Comparison of ENCODE assay signal across 8 cellular contexts in genomic region chr15:90954712-90955671, GRCh38. TPM values are rescaled to one million over a fixed set of nuclear protein-coding genes. Genes with fewer than 3 reads are reported as not detected.
DNase-seq lines count a peak whose midpoint lies in the region; ATAC-seq and TF ChIP-seq lines count a peak whose summit lies in the region.

A gene with protein sequence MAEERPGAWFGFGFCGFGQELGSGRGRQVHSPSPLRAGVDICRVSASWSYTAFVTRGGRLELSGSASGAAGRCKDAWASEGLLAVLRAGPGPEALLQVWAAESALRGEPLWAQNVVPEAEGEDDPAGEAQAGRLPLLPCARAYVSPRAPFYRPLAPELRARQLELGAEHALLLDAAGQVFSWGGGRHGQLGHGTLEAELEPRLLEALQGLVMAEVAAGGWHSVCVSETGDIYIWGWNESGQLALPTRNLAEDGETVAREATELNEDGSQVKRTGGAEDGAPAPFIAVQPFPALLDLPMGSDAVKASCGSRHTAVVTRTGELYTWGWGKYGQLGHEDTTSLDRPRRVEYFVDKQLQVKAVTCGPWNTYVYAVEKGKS (plus strand): TSS chr15:90954884. CDS start chr15:90956735, 1,851 bp downstream.

- H3F3A ChIP-seq in SK-N-SH (replicated peaks; ENCODE audit: insufficient read depth), result peaks cover 12% of the 10 kb centered on the region

- H3K4me3 ChIP-seq in H7 (ENCODE audit: insufficient read depth, low read depth, low read length), result peak within 1 kb of the TSS; percentile 68
- H3K4me3 ChIP-seq in SK-N-SH (ENCODE audit: low read depth in 2 of 2, low read length in 1 of 2), result peak within 1 kb of the TSS; percentile 76 to 81
- H3K4me3 ChIP-seq in testis, result peak within 1 kb of the TSS; percentile 55 to 76

- H3K36me3 ChIP-seq in H7 (replicated peaks; ENCODE audit: control insufficient read depth, insufficient read depth, low read length) (peaks cover 13% of the 10 kb centered on the region), SK-N-SH (replicated peaks in 1 of 2; ENCODE audit: control insufficient read depth in 1 of 2, insufficient read depth in 2 of 2, low read length in 1 of 2) (peaks cover 6 to 30% of the 10 kb centered on the region in 2 experiments), testis (ENCODE audit: low read depth, missing control alignments) (no peaks in the 10 kb centered on the region)

- no peaks in the 10 kb centered on the region for H3K9me3 ChIP-seq in SK-N-SH
- no peaks in the 10 kb centered on the region for H3K9me3 ChIP-seq in testis

- TF ChIP-seq CTCF in SK-N-SH (IDR thresholded peaks at IDR 0.05), result no peak
- TF ChIP-seq CTCF in omental fat pad (IDR thresholded peaks at IDR 0.05), result no peak
- TF ChIP-seq CTCF in testis (IDR thresholded peaks at IDR 0.05), result no peak

- peak; percentile 92 to 96 for ATAC-seq in activated naive CD4-positive, alpha-beta T cell treated with anti-CD3 and anti-CD28 coated beads, Interleukin-2, amount 50 U/mL, for 72 hours
- ATAC-seq in omental fat pad (ENCODE audit: low FRiP score), result peak; percentile 93

- intact Hi-C loops in testis (cut with DNase I; ENCODE audit: low total_unique reads), result no loop called here

- H3K36me3 Mint-ChIP-seq in activated naive CD4-positive, alpha-beta T cell treated with anti-CD3 and anti-CD28 coated beads, Interleukin-2, amount 50 U/mL, for 72 hours, result peaks cover 16 to 21% of the 10 kb centered on the region in 2 donors

- no peak for TF ChIP-seq POLR2A in testis (IDR thresholded peaks at IDR 0.05)

- H3K4me1 ChIP-seq in SK-N-SH (ENCODE audit: control insufficient read depth in 1 of 2, insufficient read depth in 2 of 2, low read depth in 1 of 2, low read length in 1 of 2), result peaks cover 0 to 23% of the 10 kb centered on the region in 2 experiments; a peak in 1 of 4 replicates
- peaks cover 19% of the 10 kb centered on the region for H3K4me1 ChIP-seq in testis

- H3K27ac Mint-ChIP-seq in activated naive CD4-positive, alpha-beta T cell treated with anti-CD3 and anti-CD28 coated beads, Interleukin-2, amount 50 U/mL, for 72 hours, result peak within 1 kb of the TSS; percentile 97 to 98

- peak within 1 kb of the TSS; percentile 94 for H2AFZ ChIP-seq in SK-N-SH (ENCODE audit: low read depth)

- H3K4me2 ChIP-seq in SK-N-SH, result peak within 1 kb of the TSS; percentile 86

- H4K20me1 ChIP-seq in SK-N-SH (ENCODE audit: insufficient read depth), result no peaks in the 10 kb centered on the region

- H3K9ac ChIP-seq in SK-N-SH, result peak within 1 kb of the TSS; percentile 94

- POLR2A ChIA-PET in SK-N-SH (lab: Yijun Ruan, JAX), result interaction anchor here (0.6 to 2.6 kb wide), 8 partner anchors 12 to 95 kb away, joined by 3 to 23 read pairs (median 4); partner anchors contain the start of genes HDDC3 and UNC45A

- H3K79me2 ChIP-seq in SK-N-SH (ENCODE audit: insufficient read depth), result peaks cover 30% of the 10 kb centered on the region

- no peak for TF ChIP-seq EP300 in SK-N-SH (IDR thresholded peaks at IDR 0.05; ENCODE audit: borderline replicate concordance in 1 of 2, low read depth in 1 of 2, low read length in 1 of 2)

- H3K27ac ChIP-seq in SK-N-SH (ENCODE audit: low read depth in 2 of 2, low read length in 1 of 2), result peak within 1 kb of the TSS; percentile 85 to 88
- peak within 1 kb of the TSS; percentile 57 for H3K27ac ChIP-seq in testis

- no peaks in the 10 kb centered on the region for H3K9me2 ChIP-seq in SK-N-SH

- DNase-seq in EL, result peak; percentile 94
- peak; percentile 99 for DNase-seq in H7
- DNase-seq in M059J (ENCODE audit: low read depth), result peak; percentile 88
- peak; percentile 98 for DNase-seq in SK-N-SH
- peak; percentile 89 to 95 for DNase-seq in activated naive CD4-positive, alpha-beta T cell treated with anti-CD3 and anti-CD28 coated beads, Interleukin-2, amount 50 U/mL, for 72 hours (ENCODE audit: low spot score in 2 of 2)
- peak; percentile 84 for DNase-seq in glomerular visceral epithelial cell (ENCODE audit: extremely low spot score)
- peak; percentile 78 for DNase-seq in omental fat pad (ENCODE audit: low spot score)
- DNase-seq in testis, result peak; percentile 97

- H3K9me3 Mint-ChIP-seq in activated naive CD4-positive, alpha-beta T cell treated with anti-CD3 and anti-CD28 coated beads, Interleukin-2, amount 50 U/mL, for 72 hours, result no peaks in the 10 kb centered on the region

- TF ChIP-seq RAD21 in SK-N-SH (IDR thresholded peaks at IDR 0.05; ENCODE audit: low read length), result no peak

- 5% methylated on average over 30 of the region's 73 CpGs for WGBS in SK-N-SH (ENCODE audit: low lambda C conversion rate)
- 5 to 6% methylated on average over 44 to 66 of the region's 73 CpGs for WGBS in testis, 2 donors

- H3K27me3 ChIP-seq in H7 (ENCODE audit: control insufficient read depth, insufficient read depth, low read length) (peaks cover 4% of the 10 kb centered on the region; the same call in 1 of the 2 replicates), SK-N-SH (ENCODE audit: insufficient read depth) (no peaks in the 10 kb centered on the region), testis (no peaks in the 10 kb centered on the region)

- CTCF ChIA-PET in SK-N-SH (lab: Yijun Ruan, JAX), result interaction anchor here (1.0 to 10.8 kb wide), 13 partner anchors 8 to 1122 kb away, joined by 3 to 186 read pairs (median 11); partner anchors contain the start of genes HDDC3 and UNC45A

TF ChIP-seq in SK-N-SH, 30 proteins besides CTCF, POLR2A, EP300 and RAD21 (continues in another document):
- no peak for TF ChIP-seq REST (IDR thresholded peaks at IDR 0.05; ENCODE audit: low read depth, low read length)
- TF ChIP-seq IRF3 (IDR thresholded peaks at IDR 0.05; ENCODE audit: low read depth, low read length), result 0 out of 2 replicates have a peak, but pooled peaks have one; percentile 16
- TF ChIP-seq NRF1 (IDR thresholded peaks at IDR 0.05; ENCODE audit: low read depth, low read length), result no peak
- TF ChIP-seq GATA2 (CRISPR knock-in tag; IDR thresholded peaks at IDR 0.05), result no peak
- no peak for TF ChIP-seq TCF12 (IDR thresholded peaks at IDR 0.05)
- TF ChIP-seq TAF1 (IDR thresholded peaks at IDR 0.05; ENCODE audit: borderline replicate concordance, low read depth, low read length), result peak; percentile 49; the same call in 1 of the 2 replicates
- TF ChIP-seq, protein P1, sequence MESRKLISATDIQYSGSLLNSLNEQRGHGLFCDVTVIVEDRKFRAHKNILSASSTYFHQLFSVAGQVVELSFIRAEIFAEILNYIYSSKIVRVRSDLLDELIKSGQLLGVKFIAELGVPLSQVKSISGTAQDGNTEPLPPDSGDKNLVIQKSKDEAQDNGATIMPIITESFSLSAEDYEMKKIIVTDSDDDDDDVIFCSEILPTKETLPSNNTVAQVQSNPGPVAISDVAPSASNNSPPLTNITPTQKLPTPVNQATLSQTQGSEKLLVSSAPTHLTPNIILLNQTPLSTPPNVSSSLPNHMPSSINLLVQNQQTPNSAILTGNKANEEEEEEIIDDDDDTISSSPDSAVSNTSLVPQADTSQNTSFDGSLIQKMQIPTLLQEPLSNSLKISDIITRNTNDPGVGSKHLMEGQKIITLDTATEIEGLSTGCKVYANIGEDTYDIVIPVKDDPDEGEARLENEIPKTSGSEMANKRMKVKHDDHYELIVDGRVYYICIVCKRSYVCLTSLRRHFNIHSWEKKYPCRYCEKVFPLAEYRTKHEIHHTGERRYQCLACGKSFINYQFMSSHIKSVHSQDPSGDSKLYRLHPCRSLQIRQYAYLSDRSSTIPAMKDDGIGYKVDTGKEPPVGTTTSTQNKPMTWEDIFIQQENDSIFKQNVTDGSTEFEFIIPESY (IDR thresholded peaks at IDR 0.05; ENCODE audit: borderline replicate concordance, low read depth), result no peak
- TF ChIP-seq CHD2 (IDR thresholded peaks at IDR 0.05; ENCODE audit: low read length, partially characterized antibody), result peak; percentile 50

RNA-seq across cellular contexts. Expression of the gene that starts here (rescaled TPM):
- total RNA-seq in H7 (2014; rRNA removed; shearing (Covaris generic)), result 28.3 and 39.4 TPM in 2 replicates
- 6.4 and 13.0 TPM in 2 replicates for total RNA-seq in M059J (2014; rRNA removed; shearing (Covaris generic))
- polyA plus RNA-seq in SK-N-SH (2012; rRNA removed), result 19.5 and 21.2 TPM in 2 replicates
- 11.2 and 13.3 TPM in 2 replicates for polyA plus RNA-seq in SK-N-SH (2012; cell fraction: cytosol; rRNA removed)
- polyA plus RNA-seq in SK-N-SH (2012; cell fraction: nucleus; rRNA removed), result 85.9 and 108 TPM in 2 replicates
- 10 to 100 TPM; 37.7 to 58.7 TPM for total RNA-seq in activated naive CD4-positive, alpha-beta T cell treated with anti-CD3 and anti-CD28 coated beads, Interleukin-2, amount 50 U/mL, for 72 hours
- 1 to 10 TPM; 2.6 to 6.6 (median 5.0) TPM for total RNA-seq in omental fat pad
- 10 to 100 TPM; 17.5 TPM for total RNA-seq in testis
- 21.1 TPM for polyA plus RNA-seq in testis (ENCODE audit: insufficient read depth, low read depth, low replicate concordance)

Comparison
In these comparisons a context has a peak if more than half of its experiments do, and no peak if none do; other contexts are left out.
1. Peak in every context shown above with its lines: DNase-seq, ATAC-seq, H3K4me3 ChIP-seq and H3K27ac ChIP-seq.